Comparison of ENCODE assay signal across 31 cellular contexts in genomic region chr18:65937180-65937579, GRCh38.
"Had no signal": no experiment of that assay in that cellular context is flagged by ENCODE, and none has a peak within 500 bp of the region (broad histone marks: within the 10 kb centered on the region; RNA-seq: fewer than 3 reads in every experiment).

No MANE protein-coding gene starts in this region.

- DNase-seq: Karpas-422, MG63, MM.1S, MV-4-11, NCI-H1048, NCI-H1092, NCI-H1092 treated with DMSO at 0.1 percent for 48 hours, NCI-H1105, NCI-H1105 treated with DMSO at 0.1 percent for 48 hours, NCI-H1417 treated with DMSO at 0.1 percent for 48 hours, NCI-H1436, NCI-H1436 treated with DMSO at 0.1 percent for 48 hours, NCI-H146, NCI-H1694, NCI-H1694 treated with DMSO at 0.1 percent for 48 hours, NCI-H187, NCI-H1930, NCI-H2029, NCI-H2029 treated with DMSO at 0.1 percent for 48 hours, NCI-H2081, NCI-H2081 treated with DMSO at 0.1 percent for 48 hours, NCI-H2107, NCI-H2171, NCI-H2227 treated with DMSO at 0.1 percent for 48 hours, NCI-H226, NCI-H345, NCI-H446, NCI-H446 treated with DMSO at 0.1 percent for 48 hours, NCI-H510A, NCI-H510A treated with DMSO at 0.1 percent for 48 hours, NCI-H524 treated with DMSO at 0.1 percent for 48 hours had no signal

- H3K36me3 ChIP-seq: MG63 had no signal

- H3K27me3 ChIP-seq: MG63 had no signal

- H3K4me3 ChIP-seq: MG63 had no signal

- H3K9me3 ChIP-seq: MG63 had no signal
